Comparison of ENCODE assay signal across 14 cellular contexts in genomic region chr9:130996205-130996604, GRCh38. TPM values are rescaled to one million over a fixed set of nuclear protein-coding genes. Genes with fewer than 3 reads are reported as not detected.
DNase-seq lines count a peak whose midpoint lies in the region; ATAC-seq, FAIRE-seq and TF ChIP-seq lines count a peak whose summit lies in the region.
"Had no signal": no experiment of that assay in that cellular context is flagged by ENCODE, and none has a peak within 500 bp of the region (broad histone marks: within the 10 kb centered on the region; RNA-seq: fewer than 3 reads in every experiment).

No MANE protein-coding gene starts in this region.

- TF ChIP-seq RAD21 in HepG2 (CRISPR knock-in tag; IDR thresholded peaks at IDR 0.05), result no peak
- TF ChIP-seq RAD21 in K562 (CRISPR knock-in tag; conservative IDR thresholded peaks at IDR 0.05 in 1 of 2, IDR thresholded peaks at IDR 0.05 in 1 of 2), result no peak

- in situ Hi-C loops in HepG2 (cut with HindIII; ENCODE audit: extremely low pct_ligation_motif_present, low pct_unique_long_range_greater_than_20kb) (loop anchor here (10.0 kb wide), 2 partner anchors 101 to 281 kb away; partner anchors contain the start of gene QRFP), K562 (cut with MboI) (loop anchor here (5.0 to 25.0 kb wide), 2 partner anchors 124 to 284 kb away; no protein-coding TSS in a partner anchor)

- no peak for TF ChIP-seq EP300 in HepG2 (IDR thresholded peaks at IDR 0.05; ENCODE audit: low read depth in 2 of 2, low read length in 2 of 2)
- no peak for TF ChIP-seq EP300 in HepG2 (CRISPR knock-in tag; IDR thresholded peaks at IDR 0.05; ENCODE audit: borderline replicate concordance)
- no peak for TF ChIP-seq EP300 in K562 (IDR thresholded peaks at IDR 0.05; ENCODE audit: low read length)

- H3K4me1 Mint-ChIP-seq in neural progenitor cell, result peaks cover 29% of the 10 kb centered on the region

- ATAC-seq in HepG2, result no peak
- ATAC-seq in right lobe of liver, result no peak
- no peak for ATAC-seq in K562
- ATAC-seq in HG03442 (IDR thresholded peaks at IDR 0.05; ENCODE audit: unreplicated experiment), result no peak
- ATAC-seq in HG03571 (IDR thresholded peaks at IDR 0.05; ENCODE audit: unreplicated experiment), result no peak

- H3K36me3 Mint-ChIP-seq in neural progenitor cell, result no peaks in the 10 kb centered on the region
- H3K36me3 Mint-ChIP-seq: CD4-positive, CD25-positive, alpha-beta regulatory T cell had no signal

- H4K20me1 ChIP-seq in HepG2 (ENCODE audit: insufficient read depth, low read length), result no peaks in the 10 kb centered on the region
- H4K20me1 ChIP-seq in K562 (replicated peaks; ENCODE audit: control insufficient read depth, insufficient read depth, low read length), result peaks cover 92% of the 10 kb centered on the region
- H4K20me1 ChIP-seq in neural progenitor cell (ENCODE audit: low read depth), result peaks cover 11% of the 10 kb centered on the region
- H4K20me1 ChIP-seq: BLaER1 had no signal

- H3K4me3 ChIP-seq in HepG2 (replicated peaks in 1 of 3; ENCODE audit: insufficient read depth in 1 of 3, low read depth in 2 of 3, low read length in 3 of 3) (no peak overlapping the region), right lobe of liver (no peak overlapping the region), K562 (no peak overlapping the region), neural progenitor cell (no peak overlapping the region)
- H3K4me3 ChIP-seq: BLaER1, GM23248 had no signal

- TF ChIP-seq POLR2A in HepG2 (IDR thresholded peaks at IDR 0.05; ENCODE audit: insufficient read depth in 1 of 2, low read depth in 2 of 2, low read length in 2 of 2) (no peak), right lobe of liver (IDR thresholded peaks at IDR 0.05) (no peak), K562 (conservative IDR thresholded peaks at IDR 0.05) (no peak)

- H3K9me3 Mint-ChIP-seq in neural progenitor cell, result no peaks in the 10 kb centered on the region

- H3K27ac ChIP-seq in HepG2 (ENCODE audit: extremely low read length, insufficient read depth, low read length), result no peak overlapping the region
- no peak overlapping the region for H3K27ac ChIP-seq in right lobe of liver
- no peak overlapping the region; the same call in 2 of the 3 replicates for H3K27ac ChIP-seq in K562 (ENCODE audit: extremely low read depth, low read depth, low read length)
- no peak overlapping the region for H3K27ac ChIP-seq in neural progenitor cell
- H3K27ac ChIP-seq: 22Rv1, BLaER1, GM23248 had no signal

- no peaks in the 10 kb centered on the region for H3K9me3 ChIP-seq in HepG2 (ENCODE audit: low read length)
- no peaks in the 10 kb centered on the region for H3K9me3 ChIP-seq in right lobe of liver
- no peaks in the 10 kb centered on the region; the same call in 1 of the 2 replicates for H3K9me3 ChIP-seq in K562 (replicated peaks; ENCODE audit: control insufficient read depth, insufficient read depth, low read depth, low read length)
- H3K9me3 ChIP-seq in neural progenitor cell (ENCODE audit: low read depth), result no peaks in the 10 kb centered on the region
- H3K9me3 ChIP-seq: BLaER1 had no signal

- H3F3A ChIP-seq in neural progenitor cell (ENCODE audit: low read depth), result peaks cover 15% of the 10 kb centered on the region

- POLR2A ChIA-PET in HepG2 (lab: Yijun Ruan, JAX) (no interaction called here), K562 (lab: Yijun Ruan, JAX) (interaction anchor here (0.6 to 13.1 kb wide), 8 partner anchors 9 to 147 kb away, joined by 3 to 131 read pairs (median 6); partner anchors contain the start of gene LAMC3)

- peaks cover 13% of the 10 kb centered on the region for H3K4me1 ChIP-seq in HepG2 (ENCODE audit: insufficient read depth, low read length)
- no peaks in the 10 kb centered on the region for H3K4me1 ChIP-seq in right lobe of liver
- H3K4me1 ChIP-seq in K562 (replicated peaks in 1 of 2; ENCODE audit: control insufficient read depth in 2 of 2, insufficient read depth in 2 of 2, low read length in 2 of 2), result peaks cover 0 to 37% of the 10 kb centered on the region in 2 experiments; a peak in 3 of 5 replicates
- peaks cover 8% of the 10 kb centered on the region for H3K4me1 ChIP-seq in neural progenitor cell

- CTCF ChIA-PET in HepG2 (lab: Yijun Ruan, JAX; ENCODE audit: low intra/inter-chr PET ratio, low total read pairs), result no interaction called here
- CTCF ChIA-PET in K562 (lab: Yijun Ruan, JAX; ENCODE audit: low intra/inter-chr PET ratio), result interaction anchor here (3.5 to 4.5 kb wide), 2 partner anchors 126 to 130 kb away, joined by 34 to 44 read pairs; no protein-coding TSS in a partner anchor

- DNase-seq in HepG2 (ENCODE audit: low spot score) (no peak), right lobe of liver (no peak), K562 (ENCODE audit: extremely low read depth in 1 of 4, low spot score in 3 of 4) (no peak), neural progenitor cell (ENCODE audit: low spot score) (no peak), urothelium cell line (ENCODE audit: low spot score) (no peak), cerebellum (ENCODE audit: low spot score) (no peak)
- DNase-seq: CD4-positive, CD25-positive, alpha-beta regulatory T cell; GM23248 had no signal

- no peak overlapping the region for H3K4me3 Mint-ChIP-seq in neural progenitor cell
- H3K4me3 Mint-ChIP-seq: CD4-positive, CD25-positive, alpha-beta regulatory T cell had no signal

- peaks cover 3% of the 10 kb centered on the region for H3K9me1 ChIP-seq in K562 (ENCODE audit: control insufficient read depth, insufficient read depth, low read length)

- intact Hi-C loops in HepG2 (cut with micrococcal nuclease; ENCODE audit: unreplicated experiment), result loop anchor here (5.0 kb wide), 1 partner anchor 289 kb away; no protein-coding TSS in a partner anchor
- intact Hi-C loops in right lobe of liver (cut with DNase I), result no loop called here
- intact Hi-C loops in K562 (cut with micrococcal nuclease), result no loop called here

- H3K79me2 ChIP-seq in HepG2 (ENCODE audit: insufficient read depth, low read length) (no peaks in the 10 kb centered on the region), K562 (ENCODE audit: control insufficient read depth, insufficient read depth, low read length) (no peaks in the 10 kb centered on the region), neural progenitor cell (ENCODE audit: low read depth) (no peaks in the 10 kb centered on the region)

- H3K36me3 ChIP-seq in HepG2 (replicated peaks in 1 of 2; ENCODE audit: control insufficient read depth in 1 of 2, insufficient read depth in 2 of 2, low read length in 2 of 2) (no peaks in the 10 kb centered on the region), right lobe of liver (no peaks in the 10 kb centered on the region), K562 (ENCODE audit: control insufficient read depth, insufficient read depth, low read length) (no peaks in the 10 kb centered on the region), neural progenitor cell (no peaks in the 10 kb centered on the region)
- H3K36me3 ChIP-seq: BLaER1 had no signal

- H3K27ac Mint-ChIP-seq in neural progenitor cell, result no peak overlapping the region
- H3K27ac Mint-ChIP-seq: CD4-positive, CD25-positive, alpha-beta regulatory T cell had no signal

- H3K27me3 ChIP-seq in HepG2 (ENCODE audit: control insufficient read depth in 1 of 2, insufficient read depth in 2 of 2, low read length in 2 of 2), result peaks cover 15 to 96% of the 10 kb centered on the region in 2 experiments
- no peaks in the 10 kb centered on the region for H3K27me3 ChIP-seq in right lobe of liver
- peaks cover 77 to 98% of the 10 kb centered on the region in 2 experiments for H3K27me3 ChIP-seq in K562 (ENCODE audit: control insufficient read depth in 2 of 2, insufficient read depth in 2 of 2, low read length in 2 of 2)
- peaks cover 17% of the 10 kb centered on the region for H3K27me3 ChIP-seq in neural progenitor cell
- H3K27me3 ChIP-seq: BLaER1 had no signal

- H3K4me2 ChIP-seq in HepG2 (ENCODE audit: low read depth, low read length) (no peak overlapping the region), K562 (ENCODE audit: insufficient read depth, low read length) (no peak overlapping the region), neural progenitor cell (peak overlapping the region; percentile 54)

- FAIRE-seq in HepG2 (lab: Jason Lieb, UNC) (peak; percentile 34), K562 (lab: Jason Lieb, UNC) (peak; percentile 81), urothelium cell line (lab: Jason Lieb, UNC) (peak; percentile 96)
- FAIRE-seq: GM18507 had no signal

- 70% methylated on average over 8 of the region's 8 CpGs for WGBS in HepG2 (ENCODE audit: low lambda C conversion rate)
- WGBS in right lobe of liver (ENCODE audit: insufficient coverage, low coverage, low lambda C conversion rate, missing lambda C conversion rate), result 67% methylated on average over 1 of the region's 8 CpGs
- 10% methylated on average over 8 of the region's 8 CpGs for WGBS in K562 (ENCODE audit: insufficient coverage, low coverage, missing lambda C conversion rate)

- no peak for TF ChIP-seq CTCF in HepG2 (CRISPR knock-in tag; IDR thresholded peaks at IDR 0.05)
- TF ChIP-seq CTCF in right lobe of liver (IDR thresholded peaks at IDR 0.05), result no peak
- TF ChIP-seq CTCF in K562 (IDR thresholded peaks at IDR 0.05 in 2 of 3, conservative IDR thresholded peaks at IDR 0.05 in 1 of 3; ENCODE audit: insufficient read depth in 2 of 3, low read depth in 1 of 3, low read length in 3 of 3), result no peak
- TF ChIP-seq CTCF in neural progenitor cell (IDR thresholded peaks at IDR 0.05), result no peak

- no peak overlapping the region for H2AFZ ChIP-seq in HepG2 (ENCODE audit: low read length)
- no peak overlapping the region for H2AFZ ChIP-seq in K562 (ENCODE audit: low read depth, low read length)
- H2AFZ ChIP-seq in neural progenitor cell (replicated peaks), result no peak overlapping the region
- H2AFZ ChIP-seq: GM23248 had no signal

- BruUV-seq in HepG2 (replicated peaks; lab: Mats Ljungman, UMichigan), result no TSS peak
- BruUV-seq in K562 (replicated peaks; lab: Mats Ljungman, UMichigan), result no TSS peak

- H3K27me3 Mint-ChIP-seq in neural progenitor cell (ENCODE audit: insufficient read depth, low read depth), result peaks cover 35% of the 10 kb centered on the region

- H3K9ac ChIP-seq in HepG2 (ENCODE audit: insufficient read depth, low read depth, low read length) (no peak overlapping the region), K562 (ENCODE audit: insufficient read depth in 1 of 2, low read depth in 2 of 2, low read length in 2 of 2) (no peak overlapping the region), neural progenitor cell (no peak overlapping the region)
- H3K9ac ChIP-seq: BLaER1, GM23248 had no signal

RNA-seq across cellular contexts. Expression of gene LAMC3, which starts 12.8 kb away (rescaled TPM):
- 0.07 TPM in 1 of 2 replicates, not detected in the other for total RNA-seq in HepG2 (2016; rRNA removed; fragmentation: Illumina TruSeq; extraction: Trizol)
- not detected in 2 replicates for total RNA-seq in HepG2 (2016; cell fraction: cytosol; rRNA removed; fragmentation: Illumina TruSeq; extraction: Trizol; ENCODE audit: low read depth)
- 0.06 TPM in 1 of 2 replicates, not detected in the other for total RNA-seq in HepG2 (2016; cell fraction: insoluble cytoplasmic fraction; rRNA removed; fragmentation: Illumina TruSeq; extraction: Trizol)
- 0.03 TPM in 1 of 2 replicates, not detected in the other for total RNA-seq in HepG2 (2016; cell fraction: membrane; rRNA removed; fragmentation: Illumina TruSeq; extraction: Trizol)
- 0.12 TPM in 1 of 2 replicates, not detected in the other for total RNA-seq in HepG2 (2016; cell fraction: nucleus; rRNA removed; fragmentation: Illumina TruSeq; extraction: Trizol)
- polyA plus RNA-seq in HepG2 (2011; rRNA removed), result 0.57 TPM in 2 replicates
- 0.14 and 0.39 TPM in 2 replicates for polyA plus RNA-seq in HepG2 (2011; cell fraction: cytosol; rRNA removed)
- polyA plus RNA-seq in HepG2 (2011; cell fraction: nucleus; rRNA removed), result 0.64 and 1.6 TPM in 2 replicates
- polyA plus RNA-seq in HepG2 (2012), result 0.33 and 0.35 TPM in 2 replicates
- polyA plus RNA-seq in HepG2 (2016; cell fraction: cytosol; fragmentation: Illumina TruSeq; extraction: Trizol; ENCODE audit: low read depth), result not detected in 2 replicates
- 0.04 TPM in 1 of 2 replicates, not detected in the other for polyA plus RNA-seq in HepG2 (2016; cell fraction: insoluble cytoplasmic fraction; fragmentation: Illumina TruSeq; extraction: Trizol; ENCODE audit: low read depth)
- polyA plus RNA-seq in HepG2 (2016; cell fraction: membrane; fragmentation: Illumina TruSeq; extraction: Trizol; ENCODE audit: low read depth), result 0.06 TPM in 1 of 2 replicates, not detected in the other
- polyA plus RNA-seq in HepG2 (2016; cell fraction: nucleus; fragmentation: Illumina TruSeq; extraction: Trizol; ENCODE audit: insufficient read depth, low read depth), result 0.48 TPM in 1 of 2 replicates, not detected in the other
- polyA minus RNA-seq in HepG2 (2011; rRNA and poly(A)+ RNA removed; ENCODE audit: low replicate concordance), result 0.24 and 0.58 TPM in 2 replicates
- polyA minus RNA-seq in HepG2 (2011; cell fraction: cytosol; rRNA and poly(A)+ RNA removed), result 0.18 and 0.89 TPM in 2 replicates
- polyA minus RNA-seq in HepG2 (2011; cell fraction: nucleus; rRNA and poly(A)+ RNA removed), result 0.62 TPM in 1 of 2 replicates, not detected in the other
- 10 to 100 TPM in 1 of 6 experiments, 1 to 10 TPM in 5; 2.7 to 14.3 (median 3.7) TPM for total RNA-seq in right lobe of liver
- total RNA-seq in K562 (2011; cell fraction: chromatin; rRNA removed; ENCODE audit: low replicate concordance), result 0.69 TPM in 1 of 2 replicates, not detected in the other
- total RNA-seq in K562 (2011; cell fraction: nucleolus; rRNA removed), result 0.26 and 0.33 TPM in 2 replicates
- total RNA-seq in K562 (2011; cell fraction: nucleoplasm; rRNA removed), result 0.22 TPM in 1 of 2 replicates, not detected in the other
- total RNA-seq in K562 (2014; rRNA removed), result not detected in 2 replicates
- not detected in 2 replicates for total RNA-seq in K562 (2014; rRNA removed; fragmentation: Illumina TruSeq; extraction: Trizol)
- not detected in 2 replicates for total RNA-seq in K562 (2015; rRNA removed; fragmentation: Illumina TruSeq; extraction: Trizol)
- total RNA-seq in K562 (2021), result 0.09 TPM in 1 of 2 replicates, not detected in the other
- 0.05 and 0.10 TPM in 2 replicates for polyA plus RNA-seq in K562 (2011; rRNA removed)
- 0.03 and 0.66 TPM in 2 replicates for polyA plus RNA-seq in K562 (2011; cell fraction: cytosol; rRNA removed)
- polyA plus RNA-seq in K562 (2011; cell fraction: nucleus; rRNA removed), result 0.04 and 0.20 TPM in 2 replicates
- 0.03 and 0.07 TPM in 2 replicates for polyA plus RNA-seq in K562 (2012)
- polyA plus RNA-seq in K562 (2014; fragmentation: Illumina TruSeq; extraction: Trizol), result not detected in 2 replicates
- not detected for polyA plus RNA-seq in K562 (2014; fragmentation: Nextera tagmentation; extraction: Ambion mirVana)
- polyA plus RNA-seq in K562 (2014; rRNA removed), result not detected in 2 replicates
- not detected in 2 replicates for polyA minus RNA-seq in K562 (2011; rRNA and poly(A)+ RNA removed)
- not detected in 2 replicates for polyA minus RNA-seq in K562 (2011; cell fraction: cytosol; rRNA and poly(A)+ RNA removed)
- 0.27 TPM in 1 of 2 replicates, not detected in the other for polyA minus RNA-seq in K562 (2011; cell fraction: nucleus; rRNA and poly(A)+ RNA removed)
- 0.03 TPM in 1 of 2 replicates, not detected in the other for total RNA-seq in neural progenitor cell (ENCODE audit: low replicate concordance)
- total RNA-seq in cerebellum, result 3.5 TPM
- total RNA-seq: GM23248, HT-29 had no signal
- polyA plus RNA-seq: GM23248 had no signal

RNA-seq across cellular contexts. Expression of gene FIBCD1, which starts 57.2 kb away (rescaled TPM):
- total RNA-seq in HepG2 (2016; rRNA removed; fragmentation: Illumina TruSeq; extraction: Trizol) (0.89 TPM in 1 of 2 replicates, not detected in the other), right lobe of liver (not detected), K562 (2014; rRNA removed) (1.00 and 2.1 TPM in 2 replicates), K562 (2014; rRNA removed; fragmentation: Illumina TruSeq; extraction: Trizol) (0.95 TPM in 1 of 2 replicates, not detected in the other), K562 (2015; rRNA removed; fragmentation: Illumina TruSeq; extraction: Trizol) (not detected in 2 replicates), K562 (2021) (0.71 and 1.5 TPM in 2 replicates), neural progenitor cell (ENCODE audit: low replicate concordance) (1.8 and 7.2 TPM in 2 replicates), cerebellum (4.1 TPM)
- total RNA-seq in HepG2 (2016; cell fraction: cytosol; rRNA removed; fragmentation: Illumina TruSeq; extraction: Trizol; ENCODE audit: low read depth), result 4.4 and 6.3 TPM in 2 replicates
- total RNA-seq in HepG2 (2016; cell fraction: insoluble cytoplasmic fraction; rRNA removed; fragmentation: Illumina TruSeq; extraction: Trizol), result 0.74 and 1.1 TPM in 2 replicates
- 2.3 and 4.5 TPM in 2 replicates for total RNA-seq in HepG2 (2016; cell fraction: membrane; rRNA removed; fragmentation: Illumina TruSeq; extraction: Trizol)
- 0.56 TPM in 1 of 2 replicates, not detected in the other for total RNA-seq in HepG2 (2016; cell fraction: nucleus; rRNA removed; fragmentation: Illumina TruSeq; extraction: Trizol)
- polyA plus RNA-seq in HepG2 (2011; rRNA removed) (0.55 and 1.3 TPM in 2 replicates), K562 (2011; rRNA removed) (0.79 and 1.2 TPM in 2 replicates), K562 (2014; fragmentation: Illumina TruSeq; extraction: Trizol) (not detected in 2 replicates), K562 (2014; fragmentation: Nextera tagmentation; extraction: Ambion mirVana) (not detected), K562 (2014; rRNA removed) (0.53 and 2.7 TPM in 2 replicates)
- 0.55 and 1.1 TPM in 2 replicates for polyA plus RNA-seq in HepG2 (2011; cell fraction: cytosol; rRNA removed)
- 0.40 and 1.6 TPM in 2 replicates for polyA plus RNA-seq in HepG2 (2011; cell fraction: nucleus; rRNA removed)
- polyA plus RNA-seq in HepG2 (2012), result 0.09 TPM in 1 of 2 replicates, not detected in the other
- 5.8 and 6.8 TPM in 2 replicates for polyA plus RNA-seq in HepG2 (2016; cell fraction: cytosol; fragmentation: Illumina TruSeq; extraction: Trizol; ENCODE audit: low read depth)
- 0.68 TPM in 1 of 2 replicates, not detected in the other for polyA plus RNA-seq in HepG2 (2016; cell fraction: insoluble cytoplasmic fraction; fragmentation: Illumina TruSeq; extraction: Trizol; ENCODE audit: low read depth)
- 2.8 and 3.7 TPM in 2 replicates for polyA plus RNA-seq in HepG2 (2016; cell fraction: membrane; fragmentation: Illumina TruSeq; extraction: Trizol; ENCODE audit: low read depth)
- 0.70 and 1.6 TPM in 2 replicates for polyA plus RNA-seq in HepG2 (2016; cell fraction: nucleus; fragmentation: Illumina TruSeq; extraction: Trizol; ENCODE audit: insufficient read depth, low read depth)
- 0.92 and 8.0 TPM in 2 replicates for polyA minus RNA-seq in HepG2 (2011; rRNA and poly(A)+ RNA removed; ENCODE audit: low replicate concordance)
- polyA minus RNA-seq in HepG2 (2011; cell fraction: cytosol; rRNA and poly(A)+ RNA removed), result 0.62 TPM in 1 of 2 replicates, not detected in the other
- 1.3 TPM in 1 of 2 replicates, not detected in the other for polyA minus RNA-seq in HepG2 (2011; cell fraction: nucleus; rRNA and poly(A)+ RNA removed)
- 0.21 TPM in 1 of 2 replicates, not detected in the other for total RNA-seq in K562 (2011; cell fraction: chromatin; rRNA removed; ENCODE audit: low replicate concordance)
- total RNA-seq in K562 (2011; cell fraction: nucleolus; rRNA removed), result not detected in 2 replicates
- total RNA-seq in K562 (2011; cell fraction: nucleoplasm; rRNA removed), result not detected in 2 replicates
- polyA plus RNA-seq in K562 (2011; cell fraction: cytosol; rRNA removed), result 2.1 and 3.8 TPM in 2 replicates
- 1.2 TPM in 2 replicates for polyA plus RNA-seq in K562 (2011; cell fraction: nucleus; rRNA removed)
- 0.91 and 1.3 TPM in 2 replicates for polyA plus RNA-seq in K562 (2012)
- not detected in 2 replicates for polyA minus RNA-seq in K562 (2011; rRNA and poly(A)+ RNA removed)
- not detected in 2 replicates for polyA minus RNA-seq in K562 (2011; cell fraction: cytosol; rRNA and poly(A)+ RNA removed)
- 0.67 TPM in 1 of 2 replicates, not detected in the other for polyA minus RNA-seq in K562 (2011; cell fraction: nucleus; rRNA and poly(A)+ RNA removed)
- total RNA-seq: CD4-positive, CD25-positive, alpha-beta regulatory T cell had no signal
- polyA plus RNA-seq: CD4-positive, CD25-positive, alpha-beta regulatory T cell had no signal

Comparison
In these comparisons a context has a peak if more than half of its experiments do, and no peak if none do; other contexts are left out.
1. Of the 241 proteins assayed by ChIP-seq in both HepG2 and K562: peak only in HepG2: RAD51; only in K562: E2F1; in both: none; in neither: 237; mixed calls (peak in some experiments, not most) for 2.